In the genomic region with DNA sequence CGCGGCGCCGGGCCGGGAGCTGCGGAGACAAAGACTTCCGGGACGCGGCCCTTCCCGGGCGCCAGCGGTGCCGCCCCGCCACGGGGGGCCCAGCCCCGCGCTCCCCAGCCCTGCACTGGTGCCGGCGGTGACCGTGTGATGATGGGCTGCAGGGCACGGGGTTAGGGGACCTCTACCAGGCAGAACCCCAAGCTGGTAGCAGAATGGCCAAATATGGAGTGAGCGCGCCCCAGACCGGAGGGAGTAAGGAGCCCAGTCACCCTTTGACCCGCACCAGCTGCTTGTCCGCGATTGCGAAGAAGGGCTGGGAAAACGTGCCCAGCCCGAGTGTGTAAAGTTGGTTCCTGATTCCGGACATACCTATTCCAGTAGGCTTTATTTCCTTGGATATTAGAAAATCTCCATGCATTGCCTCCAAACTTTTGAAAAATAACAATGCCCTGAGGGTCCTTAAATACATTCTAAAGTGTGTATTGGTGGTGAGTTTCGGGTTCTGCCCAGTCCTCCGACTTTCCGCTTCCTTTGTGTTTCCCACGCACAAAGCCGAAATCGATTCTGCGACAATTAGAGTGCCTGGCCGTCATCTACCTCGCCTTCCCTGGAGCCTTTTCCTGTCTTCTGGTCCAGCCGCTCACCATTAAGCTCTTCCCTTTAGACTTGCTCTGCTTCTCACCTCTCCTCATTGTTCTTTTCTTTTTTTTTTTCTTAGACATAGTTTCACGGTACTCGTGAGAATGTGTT, we compare ENCODE assay signal across 8 cellular contexts. TPM values are rescaled to one million over a fixed set of nuclear protein-coding genes. Genes with fewer than 3 reads are reported as not detected.
DNase-seq lines count a peak whose midpoint lies in the region; ATAC-seq and TF ChIP-seq lines count a peak whose summit lies in the region.

No MANE protein-coding gene starts in this region.

- 2 to 5% methylated on average over 18 to 31 of the region's 43 CpGs for WGBS in body of pancreas, 2 donors

- H3K4me3 ChIP-seq in OCI-LY7 (ENCODE audit: low read depth, low read length, poor library complexity, severe bottlenecking): peak overlapping the region; percentile 74
- H3K4me3 ChIP-seq in body of pancreas: peak overlapping the region; percentile 76 to 83

- H3K36me3 ChIP-seq in OCI-LY7 (ENCODE audit: insufficient read depth, low read length): peaks cover 9% of the 10 kb centered on the region
- H3K36me3 ChIP-seq in body of pancreas (replicated peaks in 1 of 2; ENCODE audit: insufficient read depth in 1 of 2, low read depth in 2 of 2): no peaks in the 10 kb centered on the region

- intact Hi-C loops in OCI-LY7 (cut with micrococcal nuclease; ENCODE audit: unreplicated experiment) (loop anchor here (1.0 to 5.0 kb wide), 6 partner anchors 13 to 345 kb away; partner anchors contain the start of genes CITED2 and REPS1), body of pancreas (cut with DNase I) (no loop called here)

- H3K4me1 ChIP-seq in OCI-LY7 (ENCODE audit: insufficient read depth, low read length, poor library complexity, severe bottlenecking): peaks cover 22% of the 10 kb centered on the region
- peaks cover 18% of the 10 kb centered on the region for H3K4me1 ChIP-seq in body of pancreas

- peak overlapping the region; percentile 88 for H3K4me2 ChIP-seq in OCI-LY7 (ENCODE audit: low read length)

- peak overlapping the region; percentile 49 for H2AFZ ChIP-seq in OCI-LY7 (ENCODE audit: low read length)

- H3K9me3 ChIP-seq in OCI-LY7 (ENCODE audit: low read length): no peaks in the 10 kb centered on the region
- no peaks in the 10 kb centered on the region for H3K9me3 ChIP-seq in body of pancreas

- no peaks in the 10 kb centered on the region for H3K9me2 ChIP-seq in OCI-LY7 (ENCODE audit: insufficient read depth, low read length)

- TF ChIP-seq POLR2A in body of pancreas (IDR thresholded peaks at IDR 0.05): no peak

- ATAC-seq in GM19455 (IDR thresholded peaks at IDR 0.05; ENCODE audit: unreplicated experiment) (peak; percentile 34), HG03460 (IDR thresholded peaks at IDR 0.05; ENCODE audit: unreplicated experiment) (peak; percentile 23), body of pancreas (peak; percentile 72)

- no TSS peak for BruUV-seq in OCI-LY7 (replicated peaks; lab: Mats Ljungman, UMichigan)

- H4K20me1 ChIP-seq in OCI-LY7 (ENCODE audit: insufficient read depth, low read length): peaks cover 10% of the 10 kb centered on the region

- DNase-seq in DMS53 treated with DMSO at 0.1 percent for 48 hours (lab: John Stamatoyannopoulos, UW; ENCODE audit: unreplicated experiment) (peak; percentile 40), OCI-LY7 (ENCODE audit: low spot score) (peak; percentile 21), body of pancreas (peak; percentile 64 to 74 (median 68)), iris pigment epithelial cell (ENCODE audit: low read depth) (peak; percentile 56), middle frontal gyrus (ENCODE audit: extremely low spot score, low spot score) (no peak)
- DNase-seq in stimulated activated CD4-positive, alpha-beta T cell treated with anti-CD3 and anti-CD28 coated beads, Interleukin-2, amount 100 ng/mL, for 48 hours: peak; percentile 12 to 16

- no peak for TF ChIP-seq CTCF in OCI-LY7 (conservative IDR thresholded peaks at IDR 0.05; ENCODE audit: low read length)
- TF ChIP-seq CTCF in body of pancreas (IDR thresholded peaks at IDR 0.05): no peak

- CTCF ChIA-PET in OCI-LY7 (lab: Charles Lee; ENCODE audit: unreplicated experiment): interaction anchor here (0.9 to 1.0 kb wide), 2 partner anchors 12 to 44 kb away, joined by 3 read pairs; no protein-coding TSS in a partner anchor

- H3K79me2 ChIP-seq in OCI-LY7 (ENCODE audit: insufficient read depth, low read depth, low read length): peaks cover 23% of the 10 kb centered on the region; the same call in 1 of the 2 replicates

- H3K27ac ChIP-seq in OCI-LY7 (ENCODE audit: low read depth, low read length, poor library complexity, severe bottlenecking) (peak overlapping the region; percentile 62), body of pancreas (peak overlapping the region in 3 of 4 donors; percentile 64 to 82 (median 65))

- POLR2A ChIA-PET in OCI-LY7 (lab: Charles Lee): interaction anchor here (0.8 to 2.8 kb wide), 10 partner anchors 10 to 1711 kb away, joined by 3 to 17 read pairs (median 4); no protein-coding TSS in a partner anchor

- H3K27me3 ChIP-seq in body of pancreas: no peaks in the 10 kb centered on the region

RNA-seq across cellular contexts. Expression of gene ABRACL, which starts 1.1 kb away (rescaled TPM):
- total RNA-seq in OCI-LY7 (2014; rRNA removed; shearing (Covaris generic)): 69.7 and 70.1 TPM in 2 replicates
- total RNA-seq in OCI-LY7 (2022) (56.0 and 73.5 TPM in 2 replicates), body of pancreas (10 to 100 TPM in 1 of 2 donors, 1 to 10 TPM in 1; 1.6 to 11.2 TPM)

RNA-seq across cellular contexts. Expression of gene REPS1, which starts 41.6 kb away (rescaled TPM):
- total RNA-seq in OCI-LY7 (2014; rRNA removed; shearing (Covaris generic)): 29.0 and 40.0 TPM in 2 replicates
- total RNA-seq in OCI-LY7 (2022) (53.9 and 68.6 TPM in 2 replicates), body of pancreas (10 to 100 TPM; 19.5 to 29.0 TPM)

Comparison
In these comparisons a context has a peak if more than half of its experiments do, and no peak if none do; other contexts are left out.
1. RNA of gene ABRACL, which starts 1.1 kb away (total RNA-seq): 56.0 to 73.5 TPM in OCI-LY7; 1.6 to 11.2 TPM in body of pancreas; every median in the first group is over 4 times any median in the second.
2. Peak in every context shown above with its lines, with median percentiles within 50 percentile points of each other: ATAC-seq.